10 cellular contexts compared by ENCODE assay signal in the genomic region with DNA sequence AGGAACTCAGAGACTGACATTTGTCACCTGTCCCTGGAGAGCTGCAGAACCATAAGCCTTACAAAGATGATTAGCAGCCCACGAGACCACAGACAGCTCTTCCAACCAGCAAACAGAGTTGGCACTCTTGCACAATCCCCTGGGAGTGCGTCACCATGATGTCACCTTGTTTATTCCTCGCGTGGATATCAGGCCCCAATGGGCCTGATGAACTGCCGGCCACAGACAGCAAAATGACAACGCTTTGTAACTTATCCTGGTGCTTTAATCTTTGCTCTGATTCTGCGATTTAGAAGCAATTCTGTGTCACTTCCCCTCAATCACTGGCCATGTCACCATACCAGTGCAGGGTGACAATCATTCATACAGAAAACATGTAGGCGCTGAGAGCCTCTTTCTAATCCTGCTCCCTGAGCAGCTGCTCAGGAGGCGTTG.
DNase-seq lines count a peak whose midpoint lies in the region; ATAC-seq and TF ChIP-seq lines count a peak whose summit lies in the region.
"Had no signal": no experiment of that assay in that cellular context is flagged by ENCODE, and none has a peak within 500 bp of the region (broad histone marks: within the 10 kb centered on the region; RNA-seq: fewer than 3 reads in every experiment).

No MANE protein-coding gene starts in this region.

- H3K9me3 ChIP-seq in IMR-90 (ENCODE audit: control insufficient read depth, insufficient read depth, low read length), result no peaks in the 10 kb centered on the region
- H3K9me3 ChIP-seq in WERI-Rb-1 (ENCODE audit: severe bottlenecking), result no peaks in the 10 kb centered on the region

- H2AK9ac ChIP-seq in IMR-90 (replicated peaks; ENCODE audit: low read depth, low read length, poor library complexity), result no peak overlapping the region

- no peaks in the 10 kb centered on the region for H4K20me1 ChIP-seq in IMR-90 (ENCODE audit: insufficient read depth, low read length)

- H3K23ac ChIP-seq in IMR-90 (ENCODE audit: low read depth, low read length), result no peak overlapping the region

- H3K4me3 ChIP-seq in IMR-90 (ENCODE audit: insufficient read depth, low read depth, low read length), result no peak overlapping the region
- peak overlapping the region; percentile 32 for H3K4me3 ChIP-seq in WERI-Rb-1 (ENCODE audit: low read depth, low read length)

- H4K91ac ChIP-seq in IMR-90 (ENCODE audit: insufficient read depth, low read depth, low read length), result no peak overlapping the region

- H4K5ac ChIP-seq in IMR-90 (ENCODE audit: low read depth, low read length), result no peak overlapping the region

- CTCF ChIA-PET in IMR-90 (lab: Yijun Ruan, JAX) (interaction anchor here (0.5 kb wide), 1 partner anchor 61 kb away, joined by 4 read pairs; no protein-coding TSS in a partner anchor), RWPE1 (lab: Yijun Ruan, JAX) (no interaction called here)

- dilution Hi-C loops in IMR-90 (cut with HindIII; ENCODE audit: low sequenced_read_pairs, unreplicated experiment), result no loop called here

- 0 out of 2 replicates have a peak overlapping the region, but pooled peaks have one; percentile 22 for H3K14ac ChIP-seq in IMR-90 (replicated peaks; ENCODE audit: low read depth, low read length)

- no peak for TF ChIP-seq RAD21 in IMR-90 (IDR thresholded peaks at IDR 0.05; ENCODE audit: low read length)

- peaks cover 4% of the 10 kb centered on the region; the same call in 1 of the 2 replicates for H3K4me1 ChIP-seq in IMR-90 (ENCODE audit: control insufficient read depth, insufficient read depth, low read length)

- H2BK15ac ChIP-seq in IMR-90 (ENCODE audit: low read depth, low read length), result no peak overlapping the region

- intact Hi-C loops in IMR-90 (cut with micrococcal nuclease), result no loop called here

- ATAC-seq in IMR-90 (ENCODE audit: low read depth) (peak; percentile 80), GM18520 (IDR thresholded peaks at IDR 0.05; ENCODE audit: unreplicated experiment) (no peak), GM21526 (IDR thresholded peaks at IDR 0.05; ENCODE audit: low FRiP score, unreplicated experiment) (no peak)

- no peaks in the 10 kb centered on the region for H3K36me3 ChIP-seq in IMR-90 (ENCODE audit: control insufficient read depth, insufficient read depth, low read length)
- no peaks in the 10 kb centered on the region for H3K36me3 ChIP-seq in WERI-Rb-1

- DNase-seq in Caki2 (ENCODE audit: low read depth), result peak; percentile 6
- DNase-seq in IMR-90, result peak; percentile 80
- peak; percentile 73 for DNase-seq in WERI-Rb-1
- DNase-seq in myocyte (ENCODE audit: low read depth), result peak; percentile 92
- no peak for DNase-seq in RWPE1 (ENCODE audit: low spot score)
- no peak for DNase-seq in stimulated activated CD4-positive, alpha-beta T cell treated with anti-CD3 and anti-CD28 coated beads, Interleukin-4, amount 100 ng/mL, for 24 hours
- DNase-seq: COR-L47, NCI-H1694 treated with DMSO at 0.1 percent for 48 hours had no signal

- no peak overlapping the region for H3K4me2 ChIP-seq in IMR-90 (ENCODE audit: low read depth, low read length)

- no peak overlapping the region for H3K9ac ChIP-seq in IMR-90 (ENCODE audit: low read depth, low read length)

- no peak overlapping the region for H2BK120ac ChIP-seq in IMR-90 (ENCODE audit: low read depth, low read length)

- POLR2A ChIA-PET in IMR-90 (lab: Charles Lee; ENCODE audit: unreplicated experiment), result no interaction called here
- POLR2A ChIA-PET in RWPE1 (lab: Yijun Ruan, JAX; ENCODE audit: low non-redundant PET), result no interaction called here

- no peak overlapping the region for H2BK20ac ChIP-seq in IMR-90 (ENCODE audit: low read depth, low read length)

- no peaks in the 10 kb centered on the region for H3K9me1 ChIP-seq in IMR-90 (ENCODE audit: insufficient read depth, low read length)

- no peaks in the 10 kb centered on the region for H3K79me1 ChIP-seq in IMR-90 (ENCODE audit: low read depth in 1 of 2, low read length in 2 of 2)

- no peak overlapping the region for H3K56ac ChIP-seq in IMR-90 (ENCODE audit: extremely low read depth, insufficient read depth, low read length)

- H2AK5ac ChIP-seq in IMR-90 (ENCODE audit: low read depth, low read length), result no peak overlapping the region

- H2AFZ ChIP-seq in IMR-90 (replicated peaks; ENCODE audit: low read length, poor library complexity), result peak overlapping the region; percentile 73

- no peak overlapping the region for H3K4ac ChIP-seq in IMR-90 (ENCODE audit: low read depth, low read length)

- 10% methylated on average over 4 of the region's 9 CpGs; no CpG with 5 or more reads in 1 of the 2 experiments for WGBS in IMR-90 (ENCODE audit: extremely low coverage in 2 of 2, insufficient read length in 1 of 2), 2 experiments

- peaks cover 13% of the 10 kb centered on the region for H3K27me3 ChIP-seq in IMR-90 (ENCODE audit: control insufficient read depth, insufficient read depth, low read length)
- H3K27me3 ChIP-seq in WERI-Rb-1 (ENCODE audit: insufficient read depth, low read depth, severe bottlenecking), result no peaks in the 10 kb centered on the region

- no peak for TF ChIP-seq CTCF in IMR-90 (conservative IDR thresholded peaks at IDR 0.05; ENCODE audit: low read depth, low read length)
- no peak for TF ChIP-seq CTCF in WERI-Rb-1 (IDR thresholded peaks at IDR 0.05; ENCODE audit: low read depth, low read length)
- TF ChIP-seq CTCF in RWPE1 (conservative IDR thresholded peaks at IDR 0.05; ENCODE audit: low read depth), result no peak

- in situ Hi-C loops in Caki2 (cut with HindIII; ENCODE audit: low pct_unique_long_range_greater_than_20kb, low sequenced_read_pairs) (no loop called here), IMR-90 (cut with MboI; ENCODE audit: low sequenced_read_pairs) (no loop called here)

- TF ChIP-seq POLR2A in IMR-90 (IDR thresholded peaks at IDR 0.05; ENCODE audit: low read depth, low read length), result no peak

- H3K27ac ChIP-seq in IMR-90 (ENCODE audit: insufficient read depth, low read length), result no peak overlapping the region
- H3K27ac ChIP-seq in WERI-Rb-1, result peak overlapping the region; percentile 80
- H3K27ac ChIP-seq in RWPE1, result no peak overlapping the region

- H2BK5ac ChIP-seq in IMR-90 (ENCODE audit: low read depth, low read length, poor library complexity, severe bottlenecking), result peak overlapping the region; percentile 19

- H3K18ac ChIP-seq in IMR-90 (ENCODE audit: low read depth, low read length), result peak overlapping the region; percentile 18; the same call in 1 of the 2 replicates

- H4K8ac ChIP-seq in IMR-90 (ENCODE audit: low read depth in 2 of 2, low read length in 2 of 2), result no peak overlapping the region

- BruUV-seq in IMR-90 (replicated peaks; lab: Mats Ljungman, UMichigan), result no TSS peak

TF ChIP-seq in IMR-90, 13 proteins besides CTCF, POLR2A, EP300 and RAD21:
- TF ChIP-seq MAFK (IDR thresholded peaks at IDR 0.05; ENCODE audit: low read depth, low read length) (no peak), BHLHE40 (IDR thresholded peaks at IDR 0.05; ENCODE audit: low read depth, low read length) (peak; percentile 69), FOS (IDR thresholded peaks at IDR 0.05; ENCODE audit: low read depth, low read length) (0 out of 2 replicates have a peak, but pooled peaks have one; percentile 38), MAZ (IDR thresholded peaks at IDR 0.05; ENCODE audit: borderline replicate concordance, low read depth, low read length) (no peak), RCOR1 (IDR thresholded peaks at IDR 0.05; ENCODE audit: insufficient replicate concordance, low read length) (no peak), NFE2L2 (IDR thresholded peaks at IDR 0.05; ENCODE audit: low read depth, low read length) (no peak), CHD1 (IDR thresholded peaks at IDR 0.05; ENCODE audit: low read depth, low read length) (no peak), RFX5 (IDR thresholded peaks at IDR 0.05; ENCODE audit: low read depth, low read length) (no peak), SMC3 (IDR thresholded peaks at IDR 0.05; ENCODE audit: low read depth, low read length) (no peak), CEBPB (IDR thresholded peaks at IDR 0.05; ENCODE audit: low read depth, low read length) (peak; percentile 99), MXI1 (IDR thresholded peaks at IDR 0.05; ENCODE audit: borderline replicate concordance, low read depth, low read length) (no peak)
- TF ChIP-seq, protein P1, sequence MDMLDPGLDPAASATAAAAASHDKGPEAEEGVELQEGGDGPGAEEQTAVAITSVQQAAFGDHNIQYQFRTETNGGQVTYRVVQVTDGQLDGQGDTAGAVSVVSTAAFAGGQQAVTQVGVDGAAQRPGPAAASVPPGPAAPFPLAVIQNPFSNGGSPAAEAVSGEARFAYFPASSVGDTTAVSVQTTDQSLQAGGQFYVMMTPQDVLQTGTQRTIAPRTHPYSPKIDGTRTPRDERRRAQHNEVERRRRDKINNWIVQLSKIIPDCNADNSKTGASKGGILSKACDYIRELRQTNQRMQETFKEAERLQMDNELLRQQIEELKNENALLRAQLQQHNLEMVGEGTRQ (IDR thresholded peaks at IDR 0.05; ENCODE audit: low read depth, low read length), result peak; percentile 24; the same call in 1 of the 2 replicates
- TF ChIP-seq, protein P2, sequence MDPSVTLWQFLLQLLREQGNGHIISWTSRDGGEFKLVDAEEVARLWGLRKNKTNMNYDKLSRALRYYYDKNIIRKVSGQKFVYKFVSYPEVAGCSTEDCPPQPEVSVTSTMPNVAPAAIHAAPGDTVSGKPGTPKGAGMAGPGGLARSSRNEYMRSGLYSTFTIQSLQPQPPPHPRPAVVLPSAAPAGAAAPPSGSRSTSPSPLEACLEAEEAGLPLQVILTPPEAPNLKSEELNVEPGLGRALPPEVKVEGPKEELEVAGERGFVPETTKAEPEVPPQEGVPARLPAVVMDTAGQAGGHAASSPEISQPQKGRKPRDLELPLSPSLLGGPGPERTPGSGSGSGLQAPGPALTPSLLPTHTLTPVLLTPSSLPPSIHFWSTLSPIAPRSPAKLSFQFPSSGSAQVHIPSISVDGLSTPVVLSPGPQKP (IDR thresholded peaks at IDR 0.05; ENCODE audit: borderline replicate concordance, low read depth, low read length), result no peak
TF ChIP-seq in IMR-90: peak in this region for 4.

Comparison
In these comparisons a context has a peak if more than half of its experiments do, and no peak if none do; other contexts are left out.
1. DNase-seq: peak in Caki2 (single experiment), IMR-90 (single experiment), WERI-Rb-1 (single experiment) and myocyte (single experiment); none in RWPE1 (single experiment) and stimulated activated CD4-positive, alpha-beta T cell treated with anti-CD3 and anti-CD28 coated beads, Interleukin-4, amount 100 ng/mL, for 24 hours (single experiment).